15 cellular contexts compared by ENCODE assay signal in genomic region chr6:16019462-16019861, GRCh38.
A peak's percentile ranks its signal among the peaks of the same experiment; 100 is the strongest.
DNase-seq lines count a peak whose midpoint lies in the region; ATAC-seq, FAIRE-seq and TF ChIP-seq lines count a peak whose summit lies in the region.
"Had no signal": no experiment of that assay in that cellular context is flagged by ENCODE, and none has a peak within 500 bp of the region (broad histone marks: within the 10 kb centered on the region; RNA-seq: fewer than 3 reads in every experiment).

No MANE protein-coding gene starts in this region.

- TF ChIP-seq CTCF in H9 (conservative IDR thresholded peaks at IDR 0.05) (no peak), IMR-90 (conservative IDR thresholded peaks at IDR 0.05; ENCODE audit: low read depth, low read length) (no peak), K562 (IDR thresholded peaks at IDR 0.05 in 2 of 3, conservative IDR thresholded peaks at IDR 0.05 in 1 of 3; ENCODE audit: insufficient read depth in 2 of 3, low read depth in 1 of 3, low read length in 3 of 3) (no peak)

- H3K9me3 ChIP-seq in H9 (ENCODE audit: control insufficient read depth, low read depth, low read length): peaks cover 9% of the 10 kb centered on the region
- H3K9me3 ChIP-seq in IMR-90 (ENCODE audit: control insufficient read depth, insufficient read depth, low read length): no peaks in the 10 kb centered on the region
- H3K9me3 ChIP-seq in K562 (replicated peaks; ENCODE audit: control insufficient read depth, insufficient read depth, low read depth, low read length): no peaks in the 10 kb centered on the region
- H3K9me3 ChIP-seq: A549, BE2C, HAP-1 had no signal

- no peak overlapping the region for H3K4me3 ChIP-seq in IMR-90 (ENCODE audit: insufficient read depth, low read depth, low read length)
- H3K4me3 ChIP-seq in K562: no peak overlapping the region
- H3K4me3 ChIP-seq: A549, GM23338, HAP-1 had no signal

- H3K79me1 ChIP-seq in H9 (ENCODE audit: insufficient read depth, low read depth, low read length, poor library complexity, severe bottlenecking) (no peaks in the 10 kb centered on the region), IMR-90 (ENCODE audit: low read depth in 1 of 2, low read length in 2 of 2) (no peaks in the 10 kb centered on the region)

- no CpG with 5 or more reads among the region's 3 CpGs for WGBS in H9 (ENCODE audit: extremely low coverage, insufficient read length, low lambda C conversion rate)
- 83% methylated on average over 1 of the region's 3 CpGs; no CpG with 5 or more reads in 1 of the 2 experiments for WGBS in IMR-90 (ENCODE audit: extremely low coverage in 2 of 2, insufficient read length in 1 of 2), 2 experiments
- WGBS in K562 (ENCODE audit: insufficient coverage, low coverage, missing lambda C conversion rate): 71% methylated on average over 3 of the region's 3 CpGs

- TF ChIP-seq EP300 in K562 (IDR thresholded peaks at IDR 0.05; ENCODE audit: low read length): no peak

- no peak overlapping the region for H2AFZ ChIP-seq in H9 (ENCODE audit: low read length)
- peak overlapping the region; percentile 14 for H2AFZ ChIP-seq in IMR-90 (replicated peaks; ENCODE audit: low read length, poor library complexity)
- no peak overlapping the region for H2AFZ ChIP-seq in K562 (ENCODE audit: low read depth, low read length)
- H2AFZ ChIP-seq: GM23338 had no signal

- no peak overlapping the region for H3T11ph ChIP-seq in H9 (ENCODE audit: low read length)

- POLR2A ChIA-PET in IMR-90 (lab: Charles Lee; ENCODE audit: unreplicated experiment): no interaction called here
- POLR2A ChIA-PET in K562 (lab: Yijun Ruan, JAX): no interaction called here

- H3K4me1 ChIP-seq in H9 (ENCODE audit: insufficient read depth, low read length): no peaks in the 10 kb centered on the region
- H3K4me1 ChIP-seq in IMR-90 (ENCODE audit: control insufficient read depth, insufficient read depth, low read length): no peaks in the 10 kb centered on the region
- peaks cover 5 to 6% of the 10 kb centered on the region in 2 experiments; a peak in 4 of 5 replicates for H3K4me1 ChIP-seq in K562 (replicated peaks in 1 of 2; ENCODE audit: control insufficient read depth in 2 of 2, insufficient read depth in 2 of 2, low read length in 2 of 2)
- H3K4me1 ChIP-seq: A549, BE2C had no signal

- H3K36me3 Mint-ChIP-seq in H9 (ENCODE audit: insufficient read depth in 1 of 3, low read depth in 3 of 3): peaks cover 6 to 10% (median 7%) of the 10 kb centered on the region in 3 experiments
- H3K36me3 Mint-ChIP-seq: CD4-positive, alpha-beta memory T cell had no signal

- H3K14ac ChIP-seq in H9 (ENCODE audit: insufficient read depth, low read length) (no peak overlapping the region), IMR-90 (replicated peaks; ENCODE audit: low read depth, low read length) (no peak overlapping the region)

- CTCF ChIA-PET in IMR-90 (lab: Yijun Ruan, JAX) (no interaction called here), K562 (lab: Yijun Ruan, JAX; ENCODE audit: low intra/inter-chr PET ratio) (no interaction called here)

- H3K4ac ChIP-seq in H9 (ENCODE audit: low read depth, low read length) (no peak overlapping the region), IMR-90 (ENCODE audit: low read depth, low read length) (no peak overlapping the region)

- no peak for ATAC-seq in IMR-90 (ENCODE audit: low read depth)
- peak; percentile 40; the same call in 2 of the 3 replicates for ATAC-seq in K562
- no peak for ATAC-seq in HG03095 (IDR thresholded peaks at IDR 0.05; ENCODE audit: unreplicated experiment)
- ATAC-seq: A549, GM23338 had no signal

- dilution Hi-C loops in IMR-90 (cut with HindIII; ENCODE audit: low sequenced_read_pairs, unreplicated experiment): no loop called here

- H4K91ac ChIP-seq in H9 (ENCODE audit: insufficient read length, low read depth, low read length) (no peak overlapping the region), IMR-90 (ENCODE audit: insufficient read depth, low read depth, low read length) (no peak overlapping the region)

- H3K4me2 ChIP-seq in H9 (ENCODE audit: insufficient read depth, insufficient read length, low read length): no peak overlapping the region
- H3K4me2 ChIP-seq in IMR-90 (ENCODE audit: low read depth, low read length): no peak overlapping the region
- H3K4me2 ChIP-seq in K562 (ENCODE audit: insufficient read depth, low read length): no peak overlapping the region
- H3K4me2 ChIP-seq: A549, GM23338 had no signal

- H2AK5ac ChIP-seq in H9 (ENCODE audit: insufficient read length, low read length) (no peak overlapping the region), IMR-90 (ENCODE audit: low read depth, low read length) (no peak overlapping the region)

- FAIRE-seq in K562 (lab: Jason Lieb, UNC) (no peak), urothelium cell line (lab: Jason Lieb, UNC) (peak; percentile 50)
- FAIRE-seq: A549, GM18507 had no signal

- no peak overlapping the region for H2BK5ac ChIP-seq in H9 (ENCODE audit: insufficient read length, low read length)
- no peak overlapping the region for H2BK5ac ChIP-seq in IMR-90 (ENCODE audit: low read depth, low read length, poor library complexity, severe bottlenecking)

- H3K36me3 ChIP-seq in IMR-90 (ENCODE audit: control insufficient read depth, insufficient read depth, low read length): no peaks in the 10 kb centered on the region
- H3K36me3 ChIP-seq in K562 (ENCODE audit: control insufficient read depth, insufficient read depth, low read length): no peaks in the 10 kb centered on the region
- H3K36me3 ChIP-seq: BE2C, HAP-1 had no signal

- H4K8ac ChIP-seq in H9 (replicated peaks; ENCODE audit: insufficient read length, low read depth, low read length) (no peak overlapping the region), IMR-90 (ENCODE audit: low read depth in 2 of 2, low read length in 2 of 2) (no peak overlapping the region)

- H2BK120ac ChIP-seq in H9 (ENCODE audit: low read depth, low read length, poor library complexity, severe bottlenecking) (no peak overlapping the region), IMR-90 (ENCODE audit: low read depth, low read length) (no peak overlapping the region)

- H3K9me1 ChIP-seq in IMR-90 (ENCODE audit: insufficient read depth, low read length) (no peaks in the 10 kb centered on the region), K562 (ENCODE audit: control insufficient read depth, insufficient read depth, low read length) (no peaks in the 10 kb centered on the region)

- no peaks in the 10 kb centered on the region for H3K79me2 ChIP-seq in H9 (ENCODE audit: insufficient read depth, low read length)
- no peaks in the 10 kb centered on the region for H3K79me2 ChIP-seq in K562 (ENCODE audit: control insufficient read depth, insufficient read depth, low read length)

- no peaks in the 10 kb centered on the region for H3K27me3 ChIP-seq in H9 (ENCODE audit: insufficient read depth, low read length)
- no peaks in the 10 kb centered on the region for H3K27me3 ChIP-seq in IMR-90 (ENCODE audit: control insufficient read depth, insufficient read depth, low read length)
- no peaks in the 10 kb centered on the region for H3K27me3 ChIP-seq in K562 (ENCODE audit: control insufficient read depth in 2 of 2, insufficient read depth in 2 of 2, low read length in 2 of 2)
- H3K27me3 ChIP-seq: BE2C had no signal

- peaks cover 14 to 17% of the 10 kb centered on the region in 2 experiments for H3K9me3 Mint-ChIP-seq in H9

- no peak overlapping the region for H2BK20ac ChIP-seq in H9 (ENCODE audit: low read depth, low read length, poor library complexity, severe bottlenecking)
- H2BK20ac ChIP-seq in IMR-90 (ENCODE audit: low read depth, low read length): no peak overlapping the region

- no peak overlapping the region for H2AK9ac ChIP-seq in IMR-90 (replicated peaks; ENCODE audit: low read depth, low read length, poor library complexity)

- peak overlapping the region; percentile 60 for H3K18ac ChIP-seq in H9 (ENCODE audit: insufficient read length, low read depth, low read length)
- no peak overlapping the region for H3K18ac ChIP-seq in IMR-90 (ENCODE audit: low read depth, low read length)

- no peak overlapping the region for H4K5ac ChIP-seq in H9 (ENCODE audit: insufficient read length, low read depth, low read length)
- no peak overlapping the region for H4K5ac ChIP-seq in IMR-90 (ENCODE audit: low read depth, low read length)

- no peaks in the 10 kb centered on the region; a peak in 1 of 4 replicates for H3K4me1 Mint-ChIP-seq in H9
- H3K4me1 Mint-ChIP-seq: CD4-positive, alpha-beta memory T cell; GM23338 had no signal

- H3K4me3 Mint-ChIP-seq in H9: no peak overlapping the region
- H3K4me3 Mint-ChIP-seq: CD4-positive, alpha-beta memory T cell; GM23338 had no signal

- TF ChIP-seq POLR2A in IMR-90 (IDR thresholded peaks at IDR 0.05; ENCODE audit: low read depth, low read length) (no peak), K562 (conservative IDR thresholded peaks at IDR 0.05) (no peak)

- H3K27me3 Mint-ChIP-seq in H9 (ENCODE audit: low read depth): no peaks in the 10 kb centered on the region

- H3K27ac ChIP-seq in H9 (ENCODE audit: insufficient read length, low read depth, low read length) (no peak overlapping the region), IMR-90 (ENCODE audit: insufficient read depth, low read length) (no peak overlapping the region), K562 (ENCODE audit: extremely low read depth, low read depth, low read length) (no peak overlapping the region)
- H3K27ac ChIP-seq: A549, C4-2B had no signal

- no peak overlapping the region for H3K27ac Mint-ChIP-seq in H9
- H3K27ac Mint-ChIP-seq: CD4-positive, alpha-beta memory T cell; GM23338 had no signal

- no peaks in the 10 kb centered on the region for H4K20me1 ChIP-seq in H9 (ENCODE audit: control insufficient read depth, insufficient read depth, insufficient read length)
- H4K20me1 ChIP-seq in IMR-90 (ENCODE audit: insufficient read depth, low read length): no peaks in the 10 kb centered on the region
- no peaks in the 10 kb centered on the region for H4K20me1 ChIP-seq in K562 (replicated peaks; ENCODE audit: control insufficient read depth, insufficient read depth, low read length)

- intact Hi-C loops in IMR-90 (cut with micrococcal nuclease): no loop called here
- intact Hi-C loops in K562 (cut with micrococcal nuclease): no loop called here

- no peaks in the 10 kb centered on the region for H3K23me2 ChIP-seq in H9 (ENCODE audit: insufficient read length, low read depth, low read length, poor library complexity, severe bottlenecking)

- BruUV-seq in IMR-90 (replicated peaks; lab: Mats Ljungman, UMichigan): no TSS peak
- BruUV-seq in K562 (replicated peaks; lab: Mats Ljungman, UMichigan): no TSS peak

- no peak overlapping the region for H3K9ac ChIP-seq in H9 (ENCODE audit: extremely low read depth, insufficient read length, low read length)
- no peak overlapping the region for H3K9ac ChIP-seq in IMR-90 (ENCODE audit: low read depth, low read length)
- no peak overlapping the region for H3K9ac ChIP-seq in K562 (ENCODE audit: insufficient read depth in 1 of 2, low read depth in 2 of 2, low read length in 2 of 2)

- H2BK15ac ChIP-seq in H9 (ENCODE audit: low read depth, low read length): no peak overlapping the region
- H2BK15ac ChIP-seq in IMR-90 (ENCODE audit: low read depth, low read length): no peak overlapping the region

- H3K23ac ChIP-seq in H9 (ENCODE audit: insufficient read length, low read depth, low read length) (no peak overlapping the region), IMR-90 (ENCODE audit: low read depth, low read length) (no peak overlapping the region)

- TF ChIP-seq RAD21 in IMR-90 (IDR thresholded peaks at IDR 0.05; ENCODE audit: low read length): no peak
- TF ChIP-seq RAD21 in K562 (CRISPR knock-in tag; conservative IDR thresholded peaks at IDR 0.05 in 1 of 2, IDR thresholded peaks at IDR 0.05 in 1 of 2): no peak

- no peak overlapping the region for H3K56ac ChIP-seq in H9 (ENCODE audit: insufficient read length, low read depth, low read length)
- no peak overlapping the region for H3K56ac ChIP-seq in IMR-90 (ENCODE audit: extremely low read depth, insufficient read depth, low read length)

- in situ Hi-C loops in IMR-90 (cut with MboI; ENCODE audit: low sequenced_read_pairs) (no loop called here), K562 (cut with MboI) (no loop called here)

- no peak for DNase-seq in H9
- DNase-seq in IMR-90: no peak
- no peak for DNase-seq in K562 (ENCODE audit: extremely low read depth in 1 of 4, low spot score in 3 of 4)
- DNase-seq in urothelium cell line (ENCODE audit: low spot score): no peak
- no peak for DNase-seq in NCI-H446 treated with DMSO at 0.1 percent for 48 hours (lab: John Stamatoyannopoulos, UW)
- DNase-seq: BE2C; CD4-positive, alpha-beta memory T cell; GF-D8; KBM-7 had no signal

- no peak overlapping the region for H2BK12ac ChIP-seq in H9 (ENCODE audit: insufficient read length, low read depth, low read length)
